In genomic region chrX:46730765-46731164, GRCh38 we compare ENCODE assay signal across 20 cellular contexts. TPM values are rescaled to one million over a fixed set of nuclear protein-coding genes. Genes with fewer than 3 reads are reported as not detected.
DNase-seq lines count a peak whose midpoint lies in the region; ATAC-seq, FAIRE-seq and TF ChIP-seq lines count a peak whose summit lies in the region.
"Had no signal": no experiment of that assay in that cellular context is flagged by ENCODE, and none has a peak within 500 bp of the region (broad histone marks: within the 10 kb centered on the region; RNA-seq: fewer than 3 reads in every experiment).

No MANE protein-coding gene starts in this region.

- TF ChIP-seq RAD21 in HCT116 (IDR thresholded peaks at IDR 0.05; ENCODE audit: low read depth) = no peak

- no peaks in the 10 kb centered on the region for H3K27me3 ChIP-seq in HCT116 (ENCODE audit: insufficient read depth, low read length)
- no peaks in the 10 kb centered on the region for H3K27me3 ChIP-seq in PC-9 (ENCODE audit: insufficient read depth, low read depth)
- H3K27me3 ChIP-seq in pancreas = no peaks in the 10 kb centered on the region
- H3K27me3 ChIP-seq: BE2C had no signal

- H3K4me1 ChIP-seq in HCT116 (ENCODE audit: control insufficient read depth in 1 of 2, insufficient read depth in 2 of 2, low read length in 2 of 2) (peaks cover 0 to 3% of the 10 kb centered on the region in 2 experiments; a peak in 1 of 4 replicates), PC-9 (replicated peaks; ENCODE audit: insufficient read depth) (no peaks in the 10 kb centered on the region), pancreas (no peaks in the 10 kb centered on the region)
- H3K4me1 ChIP-seq: BE2C had no signal

- H2AFZ ChIP-seq in HCT116 (ENCODE audit: low read depth, low read length, poor library complexity, severe bottlenecking) (no peak overlapping the region), PC-9 (no peak overlapping the region)

- WGBS in pancreas, 2 donors = 59 to 62% methylated on average over 1 of the region's 1 CpG

- H3K79me2 ChIP-seq in HCT116 (ENCODE audit: insufficient read depth, low read length) (no peaks in the 10 kb centered on the region), PC-9 (ENCODE audit: low read depth) (peaks cover 4% of the 10 kb centered on the region; the same call in 1 of the 2 replicates)

- H3K27ac ChIP-seq in C4-2B = peak overlapping the region; percentile 44; the same call in 1 of the 2 replicates
- no peak overlapping the region for H3K27ac ChIP-seq in HCT116 (ENCODE audit: low read depth, low read length)
- H3K27ac ChIP-seq in VCaP = peak overlapping the region; percentile 74
- H3K27ac ChIP-seq in PC-9 = no peak overlapping the region
- no peak overlapping the region for H3K27ac ChIP-seq in pancreas
- H3K27ac ChIP-seq: HL-60, KMS-11 had no signal

- H3K4me2 ChIP-seq in HCT116 (ENCODE audit: low read length) (no peak overlapping the region), PC-9 (no peak overlapping the region)
- H3K4me2 ChIP-seq: KMS-11 had no signal

- FAIRE-seq in pancreas (lab: Jason Lieb, UNC) = no peak
- FAIRE-seq: A204.1, G401.6, GM12891, H1 had no signal

- no peak overlapping the region for H3K4me3 ChIP-seq in HCT116 (replicated peaks in 1 of 2; ENCODE audit: low read depth in 1 of 2, low read length in 2 of 2)
- H3K4me3 ChIP-seq in PC-9 = no peak overlapping the region
- H3K4me3 ChIP-seq in pancreas = no peak overlapping the region

- H3K9me3 ChIP-seq in HCT116 (ENCODE audit: control insufficient read depth in 1 of 2, insufficient read depth in 1 of 2, low read depth in 1 of 2, low read length in 2 of 2) (peaks cover 0 to 1% of the 10 kb centered on the region in 2 experiments; a peak in 1 of 4 replicates), PC-9 (ENCODE audit: insufficient read depth, low read depth) (no peaks in the 10 kb centered on the region), pancreas (no peaks in the 10 kb centered on the region)
- H3K9me3 ChIP-seq: BE2C had no signal

- CTCF ChIA-PET in HCT116 (lab: Charles Lee) (no interaction called here), PC-9 (lab: Charles Lee) (no interaction called here)

- H3K36me3 ChIP-seq in HCT116 (ENCODE audit: control insufficient read depth in 1 of 2, insufficient read depth in 2 of 2, low read length in 2 of 2) (no peaks in the 10 kb centered on the region), PC-9 (ENCODE audit: low read depth) (no peaks in the 10 kb centered on the region), pancreas (no peaks in the 10 kb centered on the region)
- H3K36me3 ChIP-seq: BE2C had no signal

- POLR2A ChIA-PET in HCT116 (lab: Charles Lee) = no interaction called here
- POLR2A ChIA-PET in PC-9 (lab: Charles Lee; ENCODE audit: unreplicated experiment) = no interaction called here

- TF ChIP-seq POLR2A in HCT116 (IDR thresholded peaks at IDR 0.05; ENCODE audit: borderline replicate concordance, extremely low read depth, insufficient read depth, insufficient read length) = no peak

- H3K9ac ChIP-seq in HCT116 (ENCODE audit: low read length) = no peak overlapping the region
- H3K9ac ChIP-seq: KMS-11 had no signal

- H4K20me1 ChIP-seq in HCT116 (ENCODE audit: insufficient read depth) (no peaks in the 10 kb centered on the region), PC-9 (ENCODE audit: insufficient read depth) (no peaks in the 10 kb centered on the region)

- TF ChIP-seq CTCF in C4-2B (conservative IDR thresholded peaks at IDR 0.05) (no peak), HCT116 (IDR thresholded peaks at IDR 0.05 in 2 of 3, conservative IDR thresholded peaks at IDR 0.05 in 1 of 3; ENCODE audit: borderline replicate concordance in 1 of 3, insufficient read depth in 1 of 3, low read depth in 2 of 3, low read length in 2 of 3) (no peak), VCaP (conservative IDR thresholded peaks at IDR 0.05) (no peak), PC-9 (conservative IDR thresholded peaks at IDR 0.05) (no peak), pancreas (IDR thresholded peaks at IDR 0.05) (no peak)

- H3K9me2 ChIP-seq in HCT116 (ENCODE audit: insufficient read depth) (no peaks in the 10 kb centered on the region), PC-9 (ENCODE audit: insufficient read depth) (no peaks in the 10 kb centered on the region)

- ATAC-seq in HCT116 (no peak), pancreas (no peak), GM21367 (IDR thresholded peaks at IDR 0.05; ENCODE audit: unreplicated experiment) (no peak)
- ATAC-seq: CD8-positive, alpha-beta T cell had no signal

- intact Hi-C loops in HCT116 (cut with micrococcal nuclease) = no loop called here
- intact Hi-C loops in PC-9 (cut with micrococcal nuclease; ENCODE audit: unreplicated experiment) = no loop called here
- intact Hi-C loops in pancreas (cut with DNase I) = loop anchor here in 1 of 3 donors (10.0 kb wide), 1 partner anchor 64 kb away; no protein-coding TSS in a partner anchor

- DNase-seq in HCT116 (ENCODE audit: low read depth, low spot score) (no peak), PC-9 (no peak), pancreas (no peak), GM19240 (ENCODE audit: insufficient read length, low spot score) (no peak)
- DNase-seq: ACHN; BE2C; CD8-positive, alpha-beta T cell; DMS 273 treated with DMSO at 0.1 percent for 48 hours; DMS53; DND-41; H9 had no signal

- H3F3A ChIP-seq in PC-9 (ENCODE audit: insufficient read depth, low read depth) = no peaks in the 10 kb centered on the region

- RAD21 ChIA-PET in HCT116 (lab: Charles Lee; ENCODE audit: low non-redundant PET in 1 of 2, low total read pairs in 2 of 2, uncharacterized antibody in 2 of 2, unreplicated experiment in 2 of 2) = no interaction called here

- BruUV-seq in HCT116 (replicated peaks; lab: Mats Ljungman, UMichigan) (no TSS peak), PC-9 (replicated peaks; lab: Mats Ljungman, UMichigan) (no TSS peak)

TF ChIP-seq in HCT116, 20 proteins besides CTCF, POLR2A, EP300 and RAD21:
- TF ChIP-seq FOSL1 (IDR thresholded peaks at IDR 0.05; ENCODE audit: low read depth) (0 out of 2 replicates have a peak, but pooled peaks have one; percentile 6), SIN3A (IDR thresholded peaks at IDR 0.05; ENCODE audit: low read depth) (no peak), CEBPB (IDR thresholded peaks at IDR 0.05; ENCODE audit: low read depth) (no peak), SRF (IDR thresholded peaks at IDR 0.05; ENCODE audit: low read depth) (no peak), POLR2AphosphoS5 (IDR thresholded peaks at IDR 0.05; ENCODE audit: low read depth, low read length) (no peak), ZBTB33 (IDR thresholded peaks at IDR 0.05; ENCODE audit: extremely low read depth, insufficient replicate concordance, low read length) (no peak)
TF ChIP-seq in HCT116: peak in this region for 1.

RNA-seq across cellular contexts. Expression of gene SLC9A7, which starts 28.2 kb away (rescaled TPM):
- total RNA-seq in HCT116 (2021; ENCODE audit: unreplicated experiment) (18.6 TPM), PC-9 (2021) (20.2 and 20.9 TPM in 2 replicates), pancreas (10 to 100 TPM in 2 of 6 donors, 1 to 10 TPM in 4; 5.9 to 16.0 (median 7.4) TPM)
- 12.9 and 14.4 TPM in 2 replicates for polyA plus RNA-seq in HCT116 (2012)
- polyA plus RNA-seq in pancreas = 1 to 10 TPM; 2.2 to 2.9 TPM

Comparison
In these comparisons a context has a peak if more than half of its experiments do, and no peak if none do; other contexts are left out.
1. H3K27ac ChIP-seq: peak in C4-2B (single experiment) and VCaP (single experiment); none in HCT116 (single experiment), PC-9 (single experiment) and pancreas (0 of 4).